In the genomic region with DNA sequence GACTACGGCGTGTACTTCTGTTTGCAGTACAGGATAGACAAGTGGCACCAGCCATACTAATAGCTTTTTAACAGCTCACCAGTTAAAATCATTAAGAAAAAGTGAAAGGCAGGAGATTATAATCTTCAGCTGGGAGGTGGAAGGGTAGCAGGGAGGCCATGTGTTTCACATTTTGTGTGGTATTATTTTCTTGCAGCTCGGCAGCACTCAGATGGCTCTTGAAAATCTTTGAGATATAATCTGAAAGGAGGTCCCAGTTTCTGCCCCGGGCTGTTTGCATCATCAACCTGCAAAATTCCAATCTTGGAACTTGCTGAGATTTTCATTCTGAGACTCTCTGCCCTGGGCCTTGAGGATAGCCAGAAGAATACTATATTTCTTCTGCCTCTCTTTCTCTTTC, we compare ENCODE assay signal across 27 cellular contexts.
"Had no signal": no experiment of that assay in that cellular context is flagged by ENCODE, and none has a peak within 500 bp of the region (broad histone marks: within the 10 kb centered on the region; RNA-seq: fewer than 3 reads in every experiment).

No MANE protein-coding gene starts in this region.

- H3K4me1 ChIP-seq: body of pancreas, psoas muscle, right atrium auricular region, spleen had no signal

- H3K4me1 Mint-ChIP-seq: activated CD4-positive, alpha-beta T cell treated with anti-CD3 and anti-CD28 coated beads, Interleukin-2, amount 10 ng/mL, durations not matched to agents 24 days and 14 days; activated CD8-positive, alpha-beta memory T cell treated with anti-CD3 and anti-CD28 coated beads, Interleukin-2, amount 10 ng/mL, durations not matched to agents 7 days and 5 days; activated naive CD8-positive, alpha-beta T cell treated with anti-CD3 and anti-CD28 coated beads, Interleukin-2, amount 50 U/mL, for 24 hours had no signal

- H3K4me3 Mint-ChIP-seq: activated CD4-positive, alpha-beta T cell treated with anti-CD3 and anti-CD28 coated beads, Interleukin-2, amount 10 ng/mL, durations not matched to agents 24 days and 14 days; activated CD8-positive, alpha-beta memory T cell treated with anti-CD3 and anti-CD28 coated beads, Interleukin-2, amount 10 ng/mL, durations not matched to agents 7 days and 5 days; activated CD8-positive, alpha-beta T cell treated with anti-CD3 and anti-CD28 coated beads for 36 hours; activated naive CD8-positive, alpha-beta T cell treated with anti-CD3 and anti-CD28 coated beads, Interleukin-2, amount 50 U/mL, for 24 hours; activated T-helper 1 cell treated with anti-CD3 and anti-CD28 coated beads, Interleukin-12 subunit alpha, Interleukin-12 subunit beta, Interleukin-2, Interleukin-4 antibody, amounts not matched to agents 30 ng/mL and 10 ng/mL and 1 ng/mL, durations not matched to agents 14 hours and 24 hours and 36 hours; dendritic cell treated with granulocyte-macrophage colony-stimulating factor and Interleukin-4, amounts not matched to agents 40 ng/mL and 50 ng/mL, for 4 days; natural killer cell treated with Interleukin-12 subunit alpha and Interleukin-12 subunit beta and Interleukin-15 and Interleukin-18, amount 100 ng/mL, for 72 hours; T-helper 2 cell treated with Interferon-gamma antibody and Interleukin-4, amounts not matched to agents 5 μg/mL and 100 μg/mL, for 36 hours had no signal

- H3K27ac ChIP-seq: body of pancreas, ovary, psoas muscle, right atrium auricular region, spleen, thoracic aorta, VCaP had no signal

- H3K36me3 ChIP-seq: ovary, right atrium auricular region, spleen, thoracic aorta had no signal

- H3K27me3 Mint-ChIP-seq: activated CD8-positive, alpha-beta memory T cell treated with anti-CD3 and anti-CD28 coated beads, Interleukin-2, amount 10 ng/mL, durations not matched to agents 7 days and 5 days; dendritic cell treated with granulocyte-macrophage colony-stimulating factor and Interleukin-4, amounts not matched to agents 40 ng/mL and 50 ng/mL, for 4 days had no signal

- H3K27ac Mint-ChIP-seq: activated CD4-positive, alpha-beta T cell treated with anti-CD3 and anti-CD28 coated beads, Interleukin-2, amount 10 ng/mL, durations not matched to agents 24 days and 14 days; activated CD8-positive, alpha-beta memory T cell treated with anti-CD3 and anti-CD28 coated beads, Interleukin-2, amount 10 ng/mL, durations not matched to agents 7 days and 5 days; activated CD8-positive, alpha-beta T cell treated with anti-CD3 and anti-CD28 coated beads for 36 hours; activated naive CD8-positive, alpha-beta T cell treated with anti-CD3 and anti-CD28 coated beads, Interleukin-2, amount 50 U/mL, for 24 hours; activated T-helper 1 cell treated with anti-CD3 and anti-CD28 coated beads, Interleukin-12 subunit alpha, Interleukin-12 subunit beta, Interleukin-2, Interleukin-4 antibody, amounts not matched to agents 30 ng/mL and 10 ng/mL and 1 ng/mL, durations not matched to agents 14 hours and 24 hours and 36 hours; dendritic cell treated with granulocyte-macrophage colony-stimulating factor and Interleukin-4, amounts not matched to agents 40 ng/mL and 50 ng/mL, for 4 days; natural killer cell treated with Interleukin-12 subunit alpha and Interleukin-12 subunit beta and Interleukin-15 and Interleukin-18, amount 100 ng/mL, for 72 hours; T-helper 2 cell treated with Interferon-gamma antibody and Interleukin-4, amounts not matched to agents 5 μg/mL and 100 μg/mL, for 36 hours had no signal

- H3K9me3 Mint-ChIP-seq: activated CD4-positive, alpha-beta T cell treated with anti-CD3 and anti-CD28 coated beads, Interleukin-2, amount 10 ng/mL, durations not matched to agents 24 days and 14 days; activated CD8-positive, alpha-beta T cell treated with anti-CD3 and anti-CD28 coated beads for 36 hours; activated naive CD8-positive, alpha-beta T cell treated with anti-CD3 and anti-CD28 coated beads, Interleukin-2, amount 50 U/mL, for 24 hours; activated T-helper 1 cell treated with anti-CD3 and anti-CD28 coated beads, Interleukin-12 subunit alpha, Interleukin-12 subunit beta, Interleukin-2, Interleukin-4 antibody, amounts not matched to agents 30 ng/mL and 10 ng/mL and 1 ng/mL, durations not matched to agents 14 hours and 24 hours and 36 hours; dendritic cell treated with granulocyte-macrophage colony-stimulating factor and Interleukin-4, amounts not matched to agents 40 ng/mL and 50 ng/mL, for 4 days; T-helper 2 cell treated with Interferon-gamma antibody and Interleukin-4, amounts not matched to agents 5 μg/mL and 100 μg/mL, for 36 hours had no signal

- DNase-seq: activated CD4-positive, alpha-beta T cell treated with anti-CD3 and anti-CD28 coated beads, Interleukin-2, amount 10 ng/mL, durations not matched to agents 24 days and 14 days; activated CD8-positive, alpha-beta memory T cell treated with anti-CD3 and anti-CD28 coated beads, Interleukin-2, amount 10 ng/mL, durations not matched to agents 7 days and 5 days; activated CD8-positive, alpha-beta T cell treated with anti-CD3 and anti-CD28 coated beads for 36 hours; activated gamma-delta T cell; activated naive CD4-positive, alpha-beta T cell treated with anti-CD3 and anti-CD28 coated beads, Interleukin-2, amount 50 U/mL, for 16 hours; activated naive CD8-positive, alpha-beta T cell treated with anti-CD3 and anti-CD28 coated beads, Interleukin-2, amount 50 U/mL, for 24 hours; activated T-cell treated with anti-CD3 and anti-CD28 coated beads for 4 hours; anterior cingulate cortex; body of pancreas; effector CD4-positive, alpha-beta T cell; foreskin fibroblast; kidney; midbrain; ovary; psoas muscle; spleen; stimulated activated CD4-positive, alpha-beta T cell treated with anti-CD3 and anti-CD28 coated beads, Interleukin-4, amount 100 ng/mL, for 1 hour; stimulated activated naive CD4-positive, alpha-beta T cell treated with Interleukin-2 at 50 U/mL for 16 hours had no signal

- H3K36me3 Mint-ChIP-seq: activated CD8-positive, alpha-beta memory T cell treated with anti-CD3 and anti-CD28 coated beads, Interleukin-2, amount 10 ng/mL, durations not matched to agents 7 days and 5 days; natural killer cell treated with Interleukin-12 subunit alpha and Interleukin-12 subunit beta and Interleukin-15 and Interleukin-18, amount 100 ng/mL, for 72 hours had no signal

- FAIRE-seq: endometrium, kidney had no signal

- H3K9me3 ChIP-seq: body of pancreas, ovary, psoas muscle, right atrium auricular region, spleen, thoracic aorta had no signal

- H3K4me3 ChIP-seq: body of pancreas, lung, ovary, psoas muscle, right atrium auricular region, spleen, thoracic aorta had no signal

- H3K27me3 ChIP-seq: body of pancreas, ovary, right atrium auricular region, spleen had no signal
